1 cellular context compared by ENCODE assay signal in the genomic region with DNA sequence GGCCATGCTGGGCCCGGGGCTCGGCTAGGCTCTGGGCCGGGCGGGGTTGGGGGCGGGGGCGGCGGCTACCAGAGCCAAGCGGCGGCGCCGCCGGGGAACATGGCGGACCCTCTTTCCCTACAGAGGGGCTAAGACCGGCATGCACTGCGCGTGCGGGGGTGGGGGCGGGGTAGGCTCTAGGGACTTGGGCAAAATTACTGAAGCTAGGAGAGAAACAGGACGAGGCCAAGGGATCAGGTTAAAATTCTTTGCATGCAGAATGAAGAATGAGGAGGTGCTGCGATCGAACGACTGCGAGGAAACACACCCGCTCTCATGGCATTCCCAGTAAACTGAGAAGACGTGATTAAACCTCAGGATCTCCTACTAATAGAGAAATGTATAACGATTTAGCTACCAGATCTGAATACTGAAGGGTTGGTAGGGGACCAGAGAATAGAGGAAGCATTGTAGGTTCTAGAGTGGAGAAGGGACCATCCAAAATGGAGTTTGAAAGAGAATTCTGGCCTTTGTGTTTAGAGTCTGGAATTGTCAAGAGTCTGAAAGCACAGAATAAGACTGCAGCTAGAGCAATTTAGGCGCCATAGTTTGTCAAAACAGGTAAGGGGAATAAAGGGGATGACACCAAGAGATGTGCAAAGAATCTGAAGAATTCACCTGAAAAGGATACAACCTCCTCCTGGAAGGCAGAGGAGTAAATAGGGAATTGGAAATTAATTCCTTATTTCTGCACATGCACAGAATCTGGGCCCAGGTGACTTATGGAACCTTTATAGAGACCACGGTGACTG.
A peak's percentile ranks its signal among the peaks of the same experiment; 100 is the strongest.
TF ChIP-seq lines count a peak whose summit lies in the region.

TSS of gene PPP3CB (minus strand) at position 141 of the 791 bp plus-strand sequence. CDS start at position 6, 135 bp downstream.

TF ChIP-seq in HEK293, 187 proteins besides CTCF, POLR2A, EP300 and RAD21 (continued from another document):
- TF ChIP-seq, protein P1, sequence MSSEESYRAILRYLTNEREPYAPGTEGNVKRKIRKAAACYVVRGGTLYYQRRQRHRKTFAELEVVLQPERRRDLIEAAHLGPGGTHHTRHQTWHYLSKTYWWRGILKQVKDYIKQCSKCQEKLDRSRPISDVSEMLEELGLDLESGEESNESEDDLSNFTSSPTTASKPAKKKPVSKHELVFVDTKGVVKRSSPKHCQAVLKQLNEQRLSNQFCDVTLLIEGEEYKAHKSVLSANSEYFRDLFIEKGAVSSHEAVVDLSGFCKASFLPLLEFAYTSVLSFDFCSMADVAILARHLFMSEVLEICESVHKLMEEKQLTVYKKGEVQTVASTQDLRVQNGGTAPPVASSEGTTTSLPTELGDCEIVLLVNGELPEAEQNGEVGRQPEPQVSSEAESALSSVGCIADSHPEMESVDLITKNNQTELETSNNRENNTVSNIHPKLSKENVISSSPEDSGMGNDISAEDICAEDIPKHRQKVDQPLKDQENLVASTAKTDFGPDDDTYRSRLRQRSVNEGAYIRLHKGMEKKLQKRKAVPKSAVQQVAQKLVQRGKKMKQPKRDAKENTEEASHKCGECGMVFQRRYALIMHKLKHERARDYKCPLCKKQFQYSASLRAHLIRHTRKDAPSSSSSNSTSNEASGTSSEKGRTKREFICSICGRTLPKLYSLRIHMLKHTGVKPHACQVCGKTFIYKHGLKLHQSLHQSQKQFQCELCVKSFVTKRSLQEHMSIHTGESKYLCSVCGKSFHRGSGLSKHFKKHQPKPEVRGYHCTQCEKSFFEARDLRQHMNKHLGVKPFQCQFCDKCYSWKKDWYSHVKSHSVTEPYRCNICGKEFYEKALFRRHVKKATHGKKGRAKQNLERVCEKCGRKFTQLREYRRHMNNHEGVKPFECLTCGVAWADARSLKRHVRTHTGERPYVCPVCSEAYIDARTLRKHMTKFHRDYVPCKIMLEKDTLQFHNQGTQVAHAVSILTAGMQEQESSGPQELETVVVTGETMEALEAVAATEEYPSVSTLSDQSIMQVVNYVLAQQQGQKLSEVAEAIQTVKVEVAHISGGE (tag by site-specific recombination; conservative IDR thresholded peaks at IDR 0.05; ENCODE audit: low read depth), result peak; percentile 9; the same call in 1 of the 2 replicates
- TF ChIP-seq ZNF398 (tag by site-specific recombination; IDR thresholded peaks at IDR 0.05) (no peak), ZNF639 (tag by site-specific recombination; IDR thresholded peaks at IDR 0.05) (peak; percentile 24; the same call in 1 of the 2 replicates), ZBTB6 (tag by site-specific recombination; IDR thresholded peaks at IDR 0.05) (no peak), ZNF280C (tag by site-specific recombination; IDR thresholded peaks at IDR 0.05) (no peak), ZNF112 (tag by site-specific recombination; IDR thresholded peaks at IDR 0.05) (no peak), PRDM4 (tag by site-specific recombination; IDR thresholded peaks at IDR 0.05) (no peak), ZNF501 (tag by site-specific recombination; IDR thresholded peaks at IDR 0.05) (peak; percentile 46; the same call in 1 of the 2 replicates), PRDM2 (tag by site-specific recombination; IDR thresholded peaks at IDR 0.05; ENCODE audit: borderline replicate concordance) (no peak), ZNF148 (tag by site-specific recombination; IDR thresholded peaks at IDR 0.05; ENCODE audit: borderline replicate concordance) (no peak), ZNF2 (tag by site-specific recombination; IDR thresholded peaks at IDR 0.05) (no peak), ZNF76 (tag by site-specific recombination; IDR thresholded peaks at IDR 0.05; ENCODE audit: borderline replicate concordance, low read depth) (peak; percentile 95), ZBTB17 (tag by site-specific recombination; IDR thresholded peaks at IDR 0.05) (peak; percentile 81), ZNF624 (tag by site-specific recombination; IDR thresholded peaks at IDR 0.05) (no peak), ZNF610 (tag by site-specific recombination; IDR thresholded peaks at IDR 0.05; ENCODE audit: borderline replicate concordance) (peak; percentile 43; the same call in 1 of the 2 replicates), SP7 (tag by site-specific recombination; IDR thresholded peaks at IDR 0.05) (0 out of 2 replicates have a peak, but pooled peaks have one; percentile 24)
- TF ChIP-seq, protein P2, sequence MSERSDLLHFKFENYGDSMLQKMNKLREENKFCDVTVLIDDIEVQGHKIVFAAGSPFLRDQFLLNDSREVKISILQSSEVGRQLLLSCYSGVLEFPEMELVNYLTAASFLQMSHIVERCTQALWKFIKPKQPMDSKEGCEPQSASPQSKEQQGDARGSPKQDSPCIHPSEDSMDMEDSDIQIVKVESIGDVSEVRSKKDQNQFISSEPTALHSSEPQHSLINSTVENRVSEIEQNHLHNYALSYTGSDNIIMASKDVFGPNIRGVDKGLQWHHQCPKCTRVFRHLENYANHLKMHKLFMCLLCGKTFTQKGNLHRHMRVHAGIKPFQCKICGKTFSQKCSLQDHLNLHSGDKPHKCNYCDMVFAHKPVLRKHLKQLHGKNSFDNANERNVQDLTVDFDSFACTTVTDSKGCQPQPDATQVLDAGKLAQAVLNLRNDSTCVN (tag by site-specific recombination; optimal IDR thresholded peaks at IDR 0.05), result no peak
- TF ChIP-seq, protein P3, sequence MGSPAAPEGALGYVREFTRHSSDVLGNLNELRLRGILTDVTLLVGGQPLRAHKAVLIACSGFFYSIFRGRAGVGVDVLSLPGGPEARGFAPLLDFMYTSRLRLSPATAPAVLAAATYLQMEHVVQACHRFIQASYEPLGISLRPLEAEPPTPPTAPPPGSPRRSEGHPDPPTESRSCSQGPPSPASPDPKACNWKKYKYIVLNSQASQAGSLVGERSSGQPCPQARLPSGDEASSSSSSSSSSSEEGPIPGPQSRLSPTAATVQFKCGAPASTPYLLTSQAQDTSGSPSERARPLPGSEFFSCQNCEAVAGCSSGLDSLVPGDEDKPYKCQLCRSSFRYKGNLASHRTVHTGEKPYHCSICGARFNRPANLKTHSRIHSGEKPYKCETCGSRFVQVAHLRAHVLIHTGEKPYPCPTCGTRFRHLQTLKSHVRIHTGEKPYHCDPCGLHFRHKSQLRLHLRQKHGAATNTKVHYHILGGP (tag by site-specific recombination; IDR thresholded peaks at IDR 0.05), result no peak
